Comparison of ENCODE assay signal across 9 cellular contexts in genomic region chr1:26336477-26337205, GRCh38. TPM values are rescaled to one million over a fixed set of nuclear protein-coding genes. Genes with fewer than 3 reads are reported as not detected.
DNase-seq lines count a peak whose midpoint lies in the region; ATAC-seq and TF ChIP-seq lines count a peak whose summit lies in the region.
"Had no signal": no experiment of that assay in that cellular context is flagged by ENCODE, and none has a peak within 500 bp of the region (broad histone marks: within the 10 kb centered on the region; RNA-seq: fewer than 3 reads in every experiment).

No MANE protein-coding gene starts in this region.

- H3K27ac Mint-ChIP-seq in neural progenitor cell, result no peak overlapping the region

- H4K20me1 ChIP-seq in neural progenitor cell (ENCODE audit: low read depth), result no peaks in the 10 kb centered on the region

- intact Hi-C loops in esophagus muscularis mucosa (cut with DNase I), result no loop called here

- TF ChIP-seq POLR2A in esophagus muscularis mucosa (IDR thresholded peaks at IDR 0.05; ENCODE audit: low read depth) (no peak), suprapubic skin (IDR thresholded peaks at IDR 0.05) (no peak)

- H3K4me1 ChIP-seq in esophagus muscularis mucosa, result peaks cover 12 to 18% (median 14%) of the 10 kb centered on the region in 4 donors
- peaks cover 29% of the 10 kb centered on the region for H3K4me1 ChIP-seq in neural progenitor cell
- peaks cover 21% of the 10 kb centered on the region for H3K4me1 ChIP-seq in suprapubic skin

- peak overlapping the region; percentile 86 for H3K4me2 ChIP-seq in neural progenitor cell

- DNase-seq in ELF-1 (ENCODE audit: low read depth, low spot score) (peak; percentile 91), NCI-H748 treated with DMSO at 0.1 percent for 48 hours (lab: John Stamatoyannopoulos, UW) (peak; percentile 77), activated T-cell treated with anti-CD3 and anti-CD28 coated beads for 24 hours (ENCODE audit: low read depth) (peak; percentile 77), esophagus muscularis mucosa (ENCODE audit: extremely low spot score) (no peak), neural progenitor cell (ENCODE audit: low spot score) (peak; percentile 91), suprapubic skin (ENCODE audit: low spot score in 2 of 2) (peak; percentile 87 to 88), NCI-H1694 treated with DMSO at 0.1 percent for 48 hours (lab: John Stamatoyannopoulos, UW) (no peak)

- H3K79me2 ChIP-seq in neural progenitor cell (ENCODE audit: low read depth), result peaks cover 10% of the 10 kb centered on the region

- no peak for TF ChIP-seq CTCF in esophagus muscularis mucosa (IDR thresholded peaks at IDR 0.05)
- TF ChIP-seq CTCF in neural progenitor cell (IDR thresholded peaks at IDR 0.05), result no peak
- no peak for TF ChIP-seq CTCF in suprapubic skin (IDR thresholded peaks at IDR 0.05)

- H3K4me3 Mint-ChIP-seq in neural progenitor cell, result peak overlapping the region; percentile 93

- H2AFZ ChIP-seq in neural progenitor cell (replicated peaks), result peak overlapping the region; percentile 68

- no peak overlapping the region for H3K9ac ChIP-seq in neural progenitor cell

- WGBS in esophagus muscularis mucosa, result 34% methylated on average over 6 of the region's 52 CpGs
- WGBS in suprapubic skin, result 16% methylated on average over 12 of the region's 52 CpGs

- TF ChIP-seq EP300 in esophagus muscularis mucosa (IDR thresholded peaks at IDR 0.05), result no peak
- no peak for TF ChIP-seq EP300 in suprapubic skin (IDR thresholded peaks at IDR 0.05)

- H3K27ac ChIP-seq in esophagus muscularis mucosa (replicated peaks in 1 of 4) (no peak overlapping the region), neural progenitor cell (no peak overlapping the region), suprapubic skin (peak overlapping the region; percentile 16)

- H3K27me3 ChIP-seq in esophagus muscularis mucosa, result peaks cover 0 to 55% (median 25%) of the 10 kb centered on the region in 4 donors
- H3K27me3 ChIP-seq in neural progenitor cell, result no peaks in the 10 kb centered on the region
- H3K27me3 ChIP-seq in suprapubic skin, result peaks cover 11% of the 10 kb centered on the region

- peaks cover 22% of the 10 kb centered on the region for H3F3A ChIP-seq in neural progenitor cell (ENCODE audit: low read depth)

- H3K27me3 Mint-ChIP-seq in neural progenitor cell (ENCODE audit: insufficient read depth, low read depth), result peaks cover 9% of the 10 kb centered on the region

- no peaks in the 10 kb centered on the region for H3K9me3 Mint-ChIP-seq in neural progenitor cell

- H3K36me3 ChIP-seq in esophagus muscularis mucosa, result no peaks in the 10 kb centered on the region
- no peaks in the 10 kb centered on the region for H3K36me3 ChIP-seq in neural progenitor cell
- no peaks in the 10 kb centered on the region for H3K36me3 ChIP-seq in suprapubic skin

- H3K4me3 ChIP-seq in esophagus muscularis mucosa (peak overlapping the region; percentile 48 to 62 (median 51)), neural progenitor cell (peak overlapping the region; percentile 67), suprapubic skin (peak overlapping the region; percentile 58)

- peaks cover 38% of the 10 kb centered on the region for H3K4me1 Mint-ChIP-seq in neural progenitor cell

- no peaks in the 10 kb centered on the region for H3K9me3 ChIP-seq in esophagus muscularis mucosa
- H3K9me3 ChIP-seq in neural progenitor cell (ENCODE audit: low read depth), result no peaks in the 10 kb centered on the region
- no peaks in the 10 kb centered on the region for H3K9me3 ChIP-seq in suprapubic skin

- ATAC-seq in HG03108 (IDR thresholded peaks at IDR 0.05; ENCODE audit: unreplicated experiment), result peak; percentile 47

- H3K36me3 Mint-ChIP-seq in neural progenitor cell, result no peaks in the 10 kb centered on the region

RNA-seq across cellular contexts. Expression of gene CRYBG2, which starts 17.3 kb away (rescaled TPM):
- under 1 TPM in 2 of 4 donors, not detected in 2; 0.42 to 0.86 TPM for total RNA-seq in esophagus muscularis mucosa
- 3.0 and 6.5 TPM in 2 replicates for total RNA-seq in neural progenitor cell (ENCODE audit: low replicate concordance)
- 10 to 100 TPM; 47.8 to 96.9 (median 62.8) TPM for total RNA-seq in suprapubic skin

RNA-seq across cellular contexts. Expression of gene CD52, which starts 18.9 kb away (rescaled TPM):
- 10 to 100 TPM in 1 of 4 donors, 1 to 10 TPM in 2, not detected in 1; 3.8 to 14.0 (median 7.1) TPM for total RNA-seq in esophagus muscularis mucosa
- 2.5 and 7.3 TPM in 2 replicates for total RNA-seq in neural progenitor cell (ENCODE audit: low replicate concordance)
- total RNA-seq in suprapubic skin, result 10 to 100 TPM in 1 of 4 donors, 1 to 10 TPM in 3; 2.3 to 11.4 (median 9.9) TPM

RNA-seq across cellular contexts. Expression of gene UBXN11, which starts 30.2 kb away (rescaled TPM):
- total RNA-seq in esophagus muscularis mucosa, result 10 to 100 TPM in 2 of 4 donors, 1 to 10 TPM in 2; 7.1 to 13.3 (median 10.1) TPM
- 5.9 and 10.2 TPM in 2 replicates for total RNA-seq in neural progenitor cell (ENCODE audit: low replicate concordance)
- total RNA-seq in suprapubic skin, result 10 to 100 TPM in 2 of 4 donors, 1 to 10 TPM in 2; 3.2 to 19.1 (median 9.1) TPM

RNA-seq across cellular contexts. Expression of gene ZNF683, which starts 35.9 kb away (rescaled TPM):
- total RNA-seq in esophagus muscularis mucosa (not detected), neural progenitor cell (ENCODE audit: low replicate concordance) (not detected in 2 replicates), suprapubic skin (not detected)
- total RNA-seq: T-helper 1 cell treated with Interleukin-12 subunit alpha and Interleukin-12 subunit beta and Interleukin-4 antibody, amounts not matched to agents 30 ng/mL and 1 ng/mL, for 36 hours had no signal

RNA-seq across cellular contexts. Expression of gene SH3BGRL3, which starts 56.8 kb away (rescaled TPM):
- total RNA-seq in esophagus muscularis mucosa, result 10 to 100 TPM; 52.7 to 81.7 (median 59.8) TPM
- total RNA-seq in neural progenitor cell (ENCODE audit: low replicate concordance), result 15.6 and 41.9 TPM in 2 replicates
- 100 to 1,000 TPM in 1 of 4 donors, 10 to 100 TPM in 3; 53.5 to 104 (median 92.8) TPM for total RNA-seq in suprapubic skin

Comparison
In these comparisons a context has a peak if more than half of its experiments do, and no peak if none do; other contexts are left out.
1. DNase-seq: peak in ELF-1 (single experiment), NCI-H748 treated with DMSO at 0.1 percent for 48 hours (single experiment), activated T-cell treated with anti-CD3 and anti-CD28 coated beads for 24 hours (single experiment), neural progenitor cell (single experiment) and suprapubic skin (2 of 2); none in esophagus muscularis mucosa (single experiment) and NCI-H1694 treated with DMSO at 0.1 percent for 48 hours (single experiment).
2. Peak in every context shown above with its lines, with median percentiles within 50 percentile points of each other: H3K4me3 ChIP-seq.